Comparison of ENCODE assay signal across 10 cellular contexts in the genomic region with DNA sequence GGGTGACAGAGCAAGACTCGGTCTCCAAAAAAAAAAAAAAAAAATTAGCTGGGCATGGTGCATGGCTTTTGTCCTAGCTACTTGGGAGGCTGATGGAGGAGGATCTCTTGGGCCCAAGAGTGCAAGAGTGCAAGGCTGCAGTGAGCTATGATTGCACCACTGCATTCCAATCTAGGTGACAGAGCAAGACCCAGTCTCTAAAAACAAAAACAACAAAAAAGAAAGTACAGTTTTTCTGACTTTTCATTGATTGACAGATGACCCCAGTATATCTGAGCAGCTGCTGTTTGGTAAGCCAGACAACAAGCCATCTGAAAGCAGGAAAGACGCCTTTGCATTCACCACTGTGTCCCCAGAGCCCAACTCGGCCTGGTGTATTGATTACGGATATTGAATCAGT. TPM values are rescaled to one million over a fixed set of nuclear protein-coding genes. Genes with fewer than 3 reads are reported as not detected.
"Had no signal": no experiment of that assay in that cellular context is flagged by ENCODE, and none has a peak within 500 bp of the region (broad histone marks: within the 10 kb centered on the region; RNA-seq: fewer than 3 reads in every experiment).

No MANE protein-coding gene starts in this region.

- DNase-seq: GM23248, GOT3, H7, HFFc6, KBM-7 had no signal

- ATAC-seq: HCT116 had no signal

- H3K9me3 ChIP-seq: HAP-1 had no signal

- H3K9ac ChIP-seq: GM23248 had no signal

- H3K27ac ChIP-seq: GM23248 had no signal

- FAIRE-seq: HTR-8/SVneo had no signal

- H3K4me1 ChIP-seq: HAP-1 had no signal

- H3K4me3 ChIP-seq: GM23248, HAP-1 had no signal

- H3K36me3 ChIP-seq: HAP-1 had no signal

- H2AFZ ChIP-seq: GM23248 had no signal

RNA-seq across cellular contexts. Expression of gene DPT, which starts 10.9 kb away (rescaled TPM):
- total RNA-seq: H7, HFFc6, HT-29 had no signal
- polyA plus RNA-seq: IgD-negative memory B cell had no signal
